30 cellular contexts compared by ENCODE assay signal in the genomic region with DNA sequence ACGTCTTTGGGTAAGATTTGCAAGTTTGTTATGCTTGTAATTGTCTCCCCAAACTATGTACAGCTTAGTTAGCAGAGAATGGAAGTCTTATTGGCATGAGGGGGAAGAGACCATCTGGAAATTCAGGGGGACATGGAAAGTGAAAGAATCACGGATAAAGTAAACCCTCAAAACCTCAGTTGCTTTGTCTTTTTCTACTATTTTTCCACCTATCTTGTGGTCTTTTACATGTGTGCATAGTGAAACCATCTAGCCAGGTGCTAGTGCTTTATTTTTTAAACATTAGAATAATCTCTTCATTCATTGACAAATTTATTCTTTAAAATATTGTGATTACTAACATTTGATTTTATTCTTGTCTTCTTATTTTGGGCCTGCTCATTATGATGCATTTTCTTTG.
"Had no signal": no experiment of that assay in that cellular context is flagged by ENCODE, and none has a peak within 500 bp of the region (broad histone marks: within the 10 kb centered on the region; RNA-seq: fewer than 3 reads in every experiment).

No MANE protein-coding gene starts in this region.

- H3K9me3 ChIP-seq: MG63, Peyer's patch, SJSA1, SK-N-SH had no signal

- H3K36me3 ChIP-seq: MG63, Peyer's patch, SJSA1 had no signal

- DNase-seq: Kasumi-1, MG63, NCI-H1048, NCI-H1092 treated with DMSO at 0.1 percent for 48 hours, NCI-H1105 treated with DMSO at 0.1 percent for 48 hours, NCI-H1417, NCI-H1436, NCI-H146, NCI-H1694, NCI-H187, NCI-H1930, NCI-H2029 treated with DMSO at 0.1 percent for 48 hours, NCI-H2081 treated with DMSO at 0.1 percent for 48 hours, NCI-H2107, NCI-H2171, NCI-H226, NCI-H446 treated with DMSO at 0.1 percent for 48 hours, NCI-H510A, NCI-H524, NCI-H526, NCI-H69, NCI-H748 treated with DMSO at 0.1 percent for 48 hours, NCI-H82, Peyer's patch, Right ventricle myocardium superior, RPMI8226, SHP77 treated with DMSO at 0.1 percent for 48 hours, SK-N-SH, SW 1271 had no signal

- H3K27me3 ChIP-seq: MG63, Peyer's patch, SJSA1 had no signal

- H3K9ac ChIP-seq: SK-N-SH had no signal

- H3K4me3 ChIP-seq: MG63, Peyer's patch, SJSA1 had no signal

- H3K4me1 ChIP-seq: Peyer's patch, SJSA1 had no signal

- H3K27ac ChIP-seq: Peyer's patch, SJSA1 had no signal

- H3K9me2 ChIP-seq: SK-N-SH had no signal

- H3K4me2 ChIP-seq: SK-N-SH had no signal
